26 cellular contexts compared by ENCODE assay signal in genomic region chr9:8417341-8417740, GRCh38.
"Had no signal": no experiment of that assay in that cellular context is flagged by ENCODE, and none has a peak within 500 bp of the region (broad histone marks: within the 10 kb centered on the region; RNA-seq: fewer than 3 reads in every experiment).

No MANE protein-coding gene starts in this region.

- DNase-seq: naive thymus-derived CD4-positive, alpha-beta T cell; natural killer cell; occipital lobe; ovary; posterior cingulate gyrus; right cardiac atrium; right lobe of liver; sigmoid colon; small intestine; stimulated activated CD4-positive, alpha-beta T cell treated with anti-CD3 and anti-CD28 coated beads, Interleukin-15, amount 100 ng/mL, for 24 hours; stimulated activated CD4-positive, alpha-beta T cell treated with anti-CD3 and anti-CD28 coated beads, Interleukin-2, amount 100 ng/mL, for 24 hours; stimulated activated CD4-positive, alpha-beta T cell treated with anti-CD3 and anti-CD28 coated beads, Interleukin-2, amount 100 ng/mL, for 48 hours; stimulated activated CD4-positive, alpha-beta T cell treated with anti-CD3 and anti-CD28 coated beads, Interleukin-4, amount 100 ng/mL, for 24 hours; stimulated activated naive B cell treated with anti-CD40 and anti-IgM and Interleukin-4, amounts not matched to agents 10 μg/mL and 1 μg/mL and 100 μg/mL, for 72 hours; stimulated activated naive CD4-positive, alpha-beta T cell treated with Interleukin-2 at 50 U/mL for 16 hours; stomach; thyroid gland; trophoblast cell; upper lobe of left lung had no signal

- H3K36me3 ChIP-seq: neural progenitor cell, ovary, prostate gland, right lobe of liver, sigmoid colon, stomach, thoracic aorta, thyroid gland, tibial nerve, upper lobe of left lung had no signal

- H3K9me3 Mint-ChIP-seq: naive thymus-derived CD4-positive, alpha-beta T cell; natural killer cell; neural progenitor cell; stimulated activated effector memory CD8-positive, alpha-beta T cell treated with anti-CD3 and anti-CD28 coated beads, Interleukin-12 subunit alpha, Interleukin-12 subunit beta, amount 100 ng/mL, for 72 hours; stimulated activated naive B cell treated with anti-CD40 and anti-IgM and Interleukin-4, amounts not matched to agents 10 μg/mL and 1 μg/mL and 100 μg/mL, for 72 hours; stimulated activated naive CD8-positive, alpha-beta T cell treated with anti-CD3 and anti-CD28 coated beads, Interleukin-15, Interleukin-2, amounts not matched to agents 100 ng/mL and 50 ng/mL, for 24 hours had no signal

- H3K9me3 ChIP-seq: ovary, prostate gland, right lobe of liver, sigmoid colon, stomach, thoracic aorta, thyroid gland, tibial nerve, upper lobe of left lung had no signal

- H3K4me1 Mint-ChIP-seq: naive thymus-derived CD4-positive, alpha-beta T cell; natural killer cell; neural progenitor cell; stimulated activated effector memory CD8-positive, alpha-beta T cell treated with anti-CD3 and anti-CD28 coated beads, Interleukin-12 subunit alpha, Interleukin-12 subunit beta, amount 100 ng/mL, for 72 hours; stimulated activated naive B cell treated with anti-CD40 and anti-IgM and Interleukin-4, amounts not matched to agents 10 μg/mL and 1 μg/mL and 100 μg/mL, for 72 hours had no signal

- H3K36me3 Mint-ChIP-seq: naive thymus-derived CD4-positive, alpha-beta T cell; natural killer cell; stimulated activated effector memory CD8-positive, alpha-beta T cell treated with anti-CD3 and anti-CD28 coated beads, Interleukin-12 subunit alpha, Interleukin-12 subunit beta, amount 100 ng/mL, for 72 hours; stimulated activated naive B cell treated with anti-CD40 and anti-IgM and Interleukin-4, amounts not matched to agents 10 μg/mL and 1 μg/mL and 100 μg/mL, for 72 hours had no signal

- H3K4me3 Mint-ChIP-seq: naive thymus-derived CD4-positive, alpha-beta T cell; natural killer cell; neural progenitor cell; stimulated activated effector memory CD8-positive, alpha-beta T cell treated with anti-CD3 and anti-CD28 coated beads, Interleukin-12 subunit alpha, Interleukin-12 subunit beta, amount 100 ng/mL, for 72 hours; stimulated activated naive B cell treated with anti-CD40 and anti-IgM and Interleukin-4, amounts not matched to agents 10 μg/mL and 1 μg/mL and 100 μg/mL, for 72 hours; stimulated activated naive CD8-positive, alpha-beta T cell treated with anti-CD3 and anti-CD28 coated beads, Interleukin-15, Interleukin-2, amounts not matched to agents 100 ng/mL and 50 ng/mL, for 24 hours had no signal

- H3K27me3 ChIP-seq: neural progenitor cell, ovary, right lobe of liver, sigmoid colon, stomach, thyroid gland, tibial nerve, upper lobe of left lung had no signal

- H3K27ac Mint-ChIP-seq: naive thymus-derived CD4-positive, alpha-beta T cell; natural killer cell; neural progenitor cell; stimulated activated effector memory CD8-positive, alpha-beta T cell treated with anti-CD3 and anti-CD28 coated beads, Interleukin-12 subunit alpha, Interleukin-12 subunit beta, amount 100 ng/mL, for 72 hours; stimulated activated naive B cell treated with anti-CD40 and anti-IgM and Interleukin-4, amounts not matched to agents 10 μg/mL and 1 μg/mL and 100 μg/mL, for 72 hours; stimulated activated naive CD8-positive, alpha-beta T cell treated with anti-CD3 and anti-CD28 coated beads, Interleukin-15, Interleukin-2, amounts not matched to agents 100 ng/mL and 50 ng/mL, for 24 hours had no signal

- H3K4me1 ChIP-seq: neural progenitor cell, parathyroid adenoma, prostate gland, right lobe of liver, sigmoid colon, stomach, thyroid gland, tibial nerve, upper lobe of left lung had no signal

- H3K27ac ChIP-seq: neural progenitor cell, ovary, parathyroid adenoma, prostate gland, right lobe of liver, sigmoid colon, stomach, thoracic aorta, thyroid gland, tibial nerve, upper lobe of left lung had no signal

- H3K27me3 Mint-ChIP-seq: stimulated activated naive B cell treated with anti-CD40 and anti-IgM and Interleukin-4, amounts not matched to agents 10 μg/mL and 1 μg/mL and 100 μg/mL, for 72 hours; stimulated activated naive CD8-positive, alpha-beta T cell treated with anti-CD3 and anti-CD28 coated beads, Interleukin-15, Interleukin-2, amounts not matched to agents 100 ng/mL and 50 ng/mL, for 24 hours had no signal

- H3K4me3 ChIP-seq: neural progenitor cell, ovary, prostate gland, right lobe of liver, sigmoid colon, stomach, thoracic aorta, thyroid gland, tibial nerve, upper lobe of left lung had no signal
